In genomic region chr20:52031206-52031573, GRCh38 we compare ENCODE assay signal across 13 cellular contexts.
DNase-seq lines count a peak whose midpoint lies in the region; TF ChIP-seq lines count a peak whose summit lies in the region.
"Had no signal": no experiment of that assay in that cellular context is flagged by ENCODE, and none has a peak within 500 bp of the region (broad histone marks: within the 10 kb centered on the region; RNA-seq: fewer than 3 reads in every experiment).

No MANE protein-coding gene starts in this region.

- H3K4me3 Mint-ChIP-seq in HFFc6 (peak overlapping the region; percentile 77), chondrocyte (ENCODE audit: unreplicated experiment) (no peak overlapping the region)
- H3K4me3 Mint-ChIP-seq: naive B cell had no signal

- H3K27ac Mint-ChIP-seq in HFFc6 (peak overlapping the region; percentile 91), chondrocyte (ENCODE audit: unreplicated experiment) (peak overlapping the region; percentile 85)
- H3K27ac Mint-ChIP-seq: naive B cell had no signal

- peaks cover 31% of the 10 kb centered on the region for H3K4me1 Mint-ChIP-seq in HFFc6 (ENCODE audit: low read depth)
- peaks cover 17% of the 10 kb centered on the region for H3K4me1 Mint-ChIP-seq in chondrocyte (ENCODE audit: low read depth)
- H3K4me1 Mint-ChIP-seq: naive B cell had no signal

- H3K4me3 ChIP-seq in osteoblast (ENCODE audit: insufficient read depth, low read length): peak overlapping the region; percentile 46
- H3K4me3 ChIP-seq: heart left ventricle, right atrium auricular region, stomach had no signal

- peak overlapping the region; percentile 73 for H3K4me2 ChIP-seq in osteoblast (ENCODE audit: insufficient read depth, low read length)

- no peaks in the 10 kb centered on the region for H3K9me3 ChIP-seq in osteoblast (ENCODE audit: low read depth, low read length)
- H3K9me3 ChIP-seq: heart left ventricle, right atrium auricular region, stomach had no signal

- no peaks in the 10 kb centered on the region for H3K36me3 ChIP-seq in osteoblast (ENCODE audit: insufficient read depth, low read length)
- H3K36me3 ChIP-seq: heart left ventricle, right atrium auricular region, stomach had no signal

- no peaks in the 10 kb centered on the region; the same call in 1 of the 2 replicates for H3K27me3 Mint-ChIP-seq in HFFc6 (ENCODE audit: insufficient read depth)
- no peaks in the 10 kb centered on the region for H3K27me3 Mint-ChIP-seq in chondrocyte (ENCODE audit: low read depth)

- H3K27me3 ChIP-seq in osteoblast (ENCODE audit: insufficient read depth, low read length): no peaks in the 10 kb centered on the region
- H3K27me3 ChIP-seq: heart left ventricle, right atrium auricular region, stomach had no signal

- H2AFZ ChIP-seq in osteoblast (ENCODE audit: low read length): peak overlapping the region; percentile 74

- H3K27ac ChIP-seq in osteoblast (ENCODE audit: low read depth, low read length): peak overlapping the region; percentile 89
- H3K27ac ChIP-seq: right atrium auricular region had no signal

- H3K4me1 ChIP-seq in osteoblast (ENCODE audit: insufficient read depth, low read length): peaks cover 17% of the 10 kb centered on the region
- H3K4me1 ChIP-seq: right atrium auricular region had no signal

- no peaks in the 10 kb centered on the region for H3K9me3 Mint-ChIP-seq in HFFc6
- no peaks in the 10 kb centered on the region for H3K9me3 Mint-ChIP-seq in chondrocyte (ENCODE audit: low read depth)
- H3K9me3 Mint-ChIP-seq: naive B cell had no signal

- H3K79me2 ChIP-seq in osteoblast (ENCODE audit: insufficient read depth, low read length): no peaks in the 10 kb centered on the region

- no peaks in the 10 kb centered on the region for H3K36me3 Mint-ChIP-seq in HFFc6 (ENCODE audit: low read depth)
- H3K36me3 Mint-ChIP-seq in chondrocyte (ENCODE audit: low read depth): no peaks in the 10 kb centered on the region
- H3K36me3 Mint-ChIP-seq: naive B cell had no signal

- H4K20me1 ChIP-seq in osteoblast (ENCODE audit: insufficient read depth, low read length): no peaks in the 10 kb centered on the region

- DNase-seq in AG20443 (ENCODE audit: low spot score) (peak; percentile 35), HFFc6 (peak; percentile 0), chondrocyte (ENCODE audit: low spot score) (no peak), osteoblast (ENCODE audit: insufficient read length, low spot score, missing footprints) (no peak), 8988T (no peak)
- no peak for DNase-seq in stimulated activated CD8-positive, alpha-beta memory T cell treated with anti-CD3 and anti-CD28 coated beads, Interleukin-4, amount 100 ng/mL, for 48 hours
- no peak for DNase-seq in stimulated activated CD4-positive, alpha-beta T cell treated with anti-CD3 and anti-CD28 coated beads, Interleukin-15, amount 100 ng/mL, for 24 hours
- DNase-seq: activated effector memory CD4-positive, alpha-beta T cell treated with anti-CD3 and anti-CD28 coated beads, Interleukin-2, amount 50 U/mL, for 16 hours; heart left ventricle; left cardiac atrium; naive B cell; stomach had no signal

- TF ChIP-seq CTCF in HFFc6 (IDR thresholded peaks at IDR 0.05) (no peak), chondrocyte (IDR thresholded peaks at IDR 0.05) (no peak), osteoblast (IDR thresholded peaks at IDR 0.05; ENCODE audit: extremely low read depth, low read depth, low read length) (no peak)

Comparison
In these comparisons a context has a peak if more than half of its experiments do, and no peak if none do; other contexts are left out.
1. DNase-seq: peak in AG20443 (single experiment) and HFFc6 (single experiment); none in chondrocyte (single experiment), osteoblast (single experiment), stimulated activated CD8-positive, alpha-beta memory T cell treated with anti-CD3 and anti-CD28 coated beads, Interleukin-4, amount 100 ng/mL, for 48 hours (single experiment), 8988T (single experiment) and stimulated activated CD4-positive, alpha-beta T cell treated with anti-CD3 and anti-CD28 coated beads, Interleukin-15, amount 100 ng/mL, for 24 hours (single experiment).